ENCODE assay signal across 1 cellular context in the genomic region with DNA sequence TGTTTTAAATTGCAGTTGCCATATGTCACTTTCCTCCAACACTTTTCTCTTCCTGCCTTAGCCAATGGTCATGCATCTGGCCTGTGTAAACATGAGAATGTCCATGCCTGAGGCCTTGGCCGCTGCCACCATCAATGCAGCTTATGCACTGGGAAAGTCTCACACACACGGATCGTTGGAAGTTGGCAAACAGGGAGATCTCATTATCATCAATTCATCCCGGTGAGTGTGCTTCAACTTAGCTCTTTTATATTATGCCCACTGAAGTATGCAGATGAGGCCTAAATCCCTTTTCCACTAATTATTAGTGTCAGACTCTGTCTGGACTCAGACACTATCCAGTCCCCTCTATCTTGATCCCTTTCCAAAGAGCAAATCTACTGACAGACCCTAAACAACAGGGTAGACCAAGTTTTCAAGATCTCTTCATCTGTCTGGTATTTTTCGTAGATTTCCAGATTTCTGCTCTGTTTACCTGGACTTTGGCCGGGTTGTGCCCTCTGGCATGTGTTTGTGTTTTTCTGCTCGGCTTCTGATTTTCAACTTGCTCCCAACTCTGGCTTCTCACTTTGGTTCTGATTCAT.
TF ChIP-seq lines count a peak whose summit lies in the region.

No MANE protein-coding gene starts in this region.

TF ChIP-seq in HepG2, 621 proteins besides CTCF, POLR2A, EP300 and RAD21 (continued from another document and continues in another):
- TF ChIP-seq, protein P1, sequence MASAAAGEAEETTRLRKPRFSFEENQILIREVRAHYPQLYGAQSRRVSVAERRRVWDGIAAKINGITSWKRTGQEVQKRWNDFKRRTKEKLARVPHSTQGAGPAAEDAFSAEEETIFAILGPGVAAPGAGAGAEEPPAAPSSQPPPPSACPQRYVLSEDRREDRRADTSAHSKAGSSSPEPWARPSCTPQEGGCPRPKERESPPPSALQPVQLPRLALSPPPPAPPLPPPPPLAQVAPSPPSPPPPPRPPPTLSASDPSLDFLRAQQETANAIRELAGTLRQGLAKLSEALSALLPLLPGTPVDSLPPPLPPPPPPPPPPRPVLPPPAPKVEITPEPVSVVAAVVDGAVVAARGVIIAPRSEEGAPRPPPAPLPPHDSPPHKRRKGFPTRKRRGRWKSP (CRISPR knock-in tag; IDR thresholded peaks at IDR 0.05), result no peak
- TF ChIP-seq ZNF713 (CRISPR knock-in tag; IDR thresholded peaks at IDR 0.05), result no peak
- peak; percentile 53; the same call in 1 of the 2 replicates for TF ChIP-seq MYC (CRISPR knock-in tag; IDR thresholded peaks at IDR 0.05; ENCODE audit: borderline replicate concordance)
- TF ChIP-seq MAF1 (CRISPR knock-in tag; IDR thresholded peaks at IDR 0.05; ENCODE audit: borderline replicate concordance), result no peak
- TF ChIP-seq, protein P2, sequence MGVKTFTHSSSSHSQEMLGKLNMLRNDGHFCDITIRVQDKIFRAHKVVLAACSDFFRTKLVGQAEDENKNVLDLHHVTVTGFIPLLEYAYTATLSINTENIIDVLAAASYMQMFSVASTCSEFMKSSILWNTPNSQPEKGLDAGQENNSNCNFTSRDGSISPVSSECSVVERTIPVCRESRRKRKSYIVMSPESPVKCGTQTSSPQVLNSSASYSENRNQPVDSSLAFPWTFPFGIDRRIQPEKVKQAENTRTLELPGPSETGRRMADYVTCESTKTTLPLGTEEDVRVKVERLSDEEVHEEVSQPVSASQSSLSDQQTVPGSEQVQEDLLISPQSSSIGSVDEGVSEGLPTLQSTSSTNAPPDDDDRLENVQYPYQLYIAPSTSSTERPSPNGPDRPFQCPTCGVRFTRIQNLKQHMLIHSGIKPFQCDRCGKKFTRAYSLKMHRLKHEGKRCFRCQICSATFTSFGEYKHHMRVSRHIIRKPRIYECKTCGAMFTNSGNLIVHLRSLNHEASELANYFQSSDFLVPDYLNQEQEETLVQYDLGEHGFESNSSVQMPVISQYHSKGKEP (CRISPR knock-in tag; IDR thresholded peaks at IDR 0.05), result no peak
- no peak for TF ChIP-seq ZNF44 (CRISPR knock-in tag; IDR thresholded peaks at IDR 0.05)
- TF ChIP-seq ZNF567 (CRISPR knock-in tag; IDR thresholded peaks at IDR 0.05; ENCODE audit: borderline replicate concordance), result no peak
- peak; percentile 72 for TF ChIP-seq HOXA3 (CRISPR knock-in tag; IDR thresholded peaks at IDR 0.05)
- TF ChIP-seq SALL1 (CRISPR knock-in tag; IDR thresholded peaks at IDR 0.05), result peak; percentile 89
- no peak for TF ChIP-seq DR1 (CRISPR knock-in tag; IDR thresholded peaks at IDR 0.05)
- no peak for TF ChIP-seq NPAS2 (CRISPR knock-in tag; IDR thresholded peaks at IDR 0.05; ENCODE audit: borderline replicate concordance)
- TF ChIP-seq, protein P3, sequence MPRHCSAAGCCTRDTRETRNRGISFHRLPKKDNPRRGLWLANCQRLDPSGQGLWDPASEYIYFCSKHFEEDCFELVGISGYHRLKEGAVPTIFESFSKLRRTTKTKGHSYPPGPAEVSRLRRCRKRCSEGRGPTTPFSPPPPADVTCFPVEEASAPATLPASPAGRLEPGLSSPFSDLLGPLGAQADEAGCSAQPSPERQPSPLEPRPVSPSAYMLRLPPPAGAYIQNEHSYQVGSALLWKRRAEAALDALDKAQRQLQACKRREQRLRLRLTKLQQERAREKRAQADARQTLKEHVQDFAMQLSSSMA (CRISPR knock-in tag; IDR thresholded peaks at IDR 0.05), result no peak
- TF ChIP-seq TRIM24 (CRISPR knock-in tag; IDR thresholded peaks at IDR 0.05), result no peak
- TF ChIP-seq ZNF343 (CRISPR knock-in tag; IDR thresholded peaks at IDR 0.05), result no peak
- no peak for TF ChIP-seq ARHGAP35 (CRISPR knock-in tag; IDR thresholded peaks at IDR 0.05; ENCODE audit: borderline replicate concordance)
- TF ChIP-seq, protein P4, sequence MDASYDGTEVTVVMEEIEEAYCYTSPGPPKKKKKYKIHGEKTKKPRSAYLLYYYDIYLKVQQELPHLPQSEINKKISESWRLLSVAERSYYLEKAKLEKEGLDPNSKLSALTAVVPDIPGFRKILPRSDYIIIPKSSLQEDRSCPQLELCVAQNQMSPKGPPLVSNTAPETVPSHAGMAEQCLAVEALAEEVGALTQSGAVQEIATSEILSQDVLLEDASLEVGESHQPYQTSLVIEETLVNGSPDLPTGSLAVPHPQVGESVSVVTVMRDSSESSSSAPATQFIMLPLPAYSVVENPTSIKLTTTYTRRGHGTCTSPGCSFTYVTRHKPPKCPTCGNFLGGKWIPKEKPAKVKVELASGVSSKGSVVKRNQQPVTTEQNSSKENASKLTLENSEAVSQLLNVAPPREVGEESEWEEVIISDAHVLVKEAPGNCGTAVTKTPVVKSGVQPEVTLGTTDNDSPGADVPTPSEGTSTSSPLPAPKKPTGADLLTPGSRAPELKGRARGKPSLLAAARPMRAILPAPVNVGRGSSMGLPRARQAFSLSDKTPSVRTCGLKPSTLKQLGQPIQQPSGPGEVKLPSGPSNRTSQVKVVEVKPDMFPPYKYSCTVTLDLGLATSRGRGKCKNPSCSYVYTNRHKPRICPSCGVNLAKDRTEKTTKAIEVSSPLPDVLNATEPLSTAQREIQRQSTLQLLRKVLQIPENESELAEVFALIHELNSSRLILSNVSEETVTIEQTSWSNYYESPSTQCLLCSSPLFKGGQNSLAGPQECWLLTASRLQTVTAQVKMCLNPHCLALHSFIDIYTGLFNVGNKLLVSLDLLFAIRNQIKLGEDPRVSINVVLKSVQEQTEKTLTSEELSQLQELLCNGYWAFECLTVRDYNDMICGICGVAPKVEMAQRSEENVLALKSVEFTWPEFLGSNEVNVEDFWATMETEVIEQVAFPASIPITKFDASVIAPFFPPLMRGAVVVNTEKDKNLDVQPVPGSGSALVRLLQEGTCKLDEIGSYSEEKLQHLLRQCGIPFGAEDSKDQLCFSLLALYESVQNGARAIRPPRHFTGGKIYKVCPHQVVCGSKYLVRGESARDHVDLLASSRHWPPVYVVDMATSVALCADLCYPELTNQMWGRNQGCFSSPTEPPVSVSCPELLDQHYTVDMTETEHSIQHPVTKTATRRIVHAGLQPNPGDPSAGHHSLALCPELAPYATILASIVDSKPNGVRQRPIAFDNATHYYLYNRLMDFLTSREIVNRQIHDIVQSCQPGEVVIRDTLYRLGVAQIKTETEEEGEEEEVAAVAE (CRISPR knock-in tag; IDR thresholded peaks at IDR 0.05; ENCODE audit: borderline replicate concordance), result no peak
- TF ChIP-seq SRSF1 (optimal IDR thresholded peaks at IDR 0.05; ENCODE audit: low read depth, low read length), result no peak
- TF ChIP-seq, protein P5, sequence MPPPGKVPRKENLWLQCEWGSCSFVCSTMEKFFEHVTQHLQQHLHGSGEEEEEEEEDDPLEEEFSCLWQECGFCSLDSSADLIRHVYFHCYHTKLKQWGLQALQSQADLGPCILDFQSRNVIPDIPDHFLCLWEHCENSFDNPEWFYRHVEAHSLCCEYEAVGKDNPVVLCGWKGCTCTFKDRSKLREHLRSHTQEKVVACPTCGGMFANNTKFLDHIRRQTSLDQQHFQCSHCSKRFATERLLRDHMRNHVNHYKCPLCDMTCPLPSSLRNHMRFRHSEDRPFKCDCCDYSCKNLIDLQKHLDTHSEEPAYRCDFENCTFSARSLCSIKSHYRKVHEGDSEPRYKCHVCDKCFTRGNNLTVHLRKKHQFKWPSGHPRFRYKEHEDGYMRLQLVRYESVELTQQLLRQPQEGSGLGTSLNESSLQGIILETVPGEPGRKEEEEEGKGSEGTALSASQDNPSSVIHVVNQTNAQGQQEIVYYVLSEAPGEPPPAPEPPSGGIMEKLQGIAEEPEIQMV (CRISPR knock-in tag; IDR thresholded peaks at IDR 0.05; ENCODE audit: low read depth), result no peak
- TF ChIP-seq AGO2 (optimal IDR thresholded peaks at IDR 0.05; ENCODE audit: low read depth, low read length), result no peak
- TF ChIP-seq, protein P6, sequence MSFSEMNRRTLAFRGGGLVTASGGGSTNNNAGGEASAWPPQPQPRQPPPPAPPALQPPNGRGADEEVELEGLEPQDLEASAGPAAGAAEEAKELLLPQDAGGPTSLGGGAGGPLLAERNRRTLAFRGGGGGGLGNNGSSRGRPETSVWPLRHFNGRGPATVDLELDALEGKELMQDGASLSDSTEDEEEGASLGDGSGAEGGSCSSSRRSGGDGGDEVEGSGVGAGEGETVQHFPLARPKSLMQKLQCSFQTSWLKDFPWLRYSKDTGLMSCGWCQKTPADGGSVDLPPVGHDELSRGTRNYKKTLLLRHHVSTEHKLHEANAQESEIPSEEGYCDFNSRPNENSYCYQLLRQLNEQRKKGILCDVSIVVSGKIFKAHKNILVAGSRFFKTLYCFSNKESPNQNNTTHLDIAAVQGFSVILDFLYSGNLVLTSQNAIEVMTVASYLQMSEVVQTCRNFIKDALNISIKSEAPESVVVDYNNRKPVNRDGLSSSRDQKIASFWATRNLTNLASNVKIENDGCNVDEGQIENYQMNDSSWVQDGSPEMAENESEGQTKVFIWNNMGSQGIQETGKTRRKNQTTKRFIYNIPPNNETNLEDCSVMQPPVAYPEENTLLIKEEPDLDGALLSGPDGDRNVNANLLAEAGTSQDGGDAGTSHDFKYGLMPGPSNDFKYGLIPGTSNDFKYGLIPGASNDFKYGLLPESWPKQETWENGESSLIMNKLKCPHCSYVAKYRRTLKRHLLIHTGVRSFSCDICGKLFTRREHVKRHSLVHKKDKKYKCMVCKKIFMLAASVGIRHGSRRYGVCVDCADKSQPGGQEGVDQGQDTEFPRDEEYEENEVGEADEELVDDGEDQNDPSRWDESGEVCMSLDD (CRISPR knock-in tag; IDR thresholded peaks at IDR 0.05; ENCODE audit: borderline replicate concordance), result no peak
- TF ChIP-seq ZNF317 (CRISPR knock-in tag; IDR thresholded peaks at IDR 0.05), result no peak
- TF ChIP-seq HOXA7 (CRISPR knock-in tag; IDR thresholded peaks at IDR 0.05), result no peak
- TF ChIP-seq, protein P7, sequence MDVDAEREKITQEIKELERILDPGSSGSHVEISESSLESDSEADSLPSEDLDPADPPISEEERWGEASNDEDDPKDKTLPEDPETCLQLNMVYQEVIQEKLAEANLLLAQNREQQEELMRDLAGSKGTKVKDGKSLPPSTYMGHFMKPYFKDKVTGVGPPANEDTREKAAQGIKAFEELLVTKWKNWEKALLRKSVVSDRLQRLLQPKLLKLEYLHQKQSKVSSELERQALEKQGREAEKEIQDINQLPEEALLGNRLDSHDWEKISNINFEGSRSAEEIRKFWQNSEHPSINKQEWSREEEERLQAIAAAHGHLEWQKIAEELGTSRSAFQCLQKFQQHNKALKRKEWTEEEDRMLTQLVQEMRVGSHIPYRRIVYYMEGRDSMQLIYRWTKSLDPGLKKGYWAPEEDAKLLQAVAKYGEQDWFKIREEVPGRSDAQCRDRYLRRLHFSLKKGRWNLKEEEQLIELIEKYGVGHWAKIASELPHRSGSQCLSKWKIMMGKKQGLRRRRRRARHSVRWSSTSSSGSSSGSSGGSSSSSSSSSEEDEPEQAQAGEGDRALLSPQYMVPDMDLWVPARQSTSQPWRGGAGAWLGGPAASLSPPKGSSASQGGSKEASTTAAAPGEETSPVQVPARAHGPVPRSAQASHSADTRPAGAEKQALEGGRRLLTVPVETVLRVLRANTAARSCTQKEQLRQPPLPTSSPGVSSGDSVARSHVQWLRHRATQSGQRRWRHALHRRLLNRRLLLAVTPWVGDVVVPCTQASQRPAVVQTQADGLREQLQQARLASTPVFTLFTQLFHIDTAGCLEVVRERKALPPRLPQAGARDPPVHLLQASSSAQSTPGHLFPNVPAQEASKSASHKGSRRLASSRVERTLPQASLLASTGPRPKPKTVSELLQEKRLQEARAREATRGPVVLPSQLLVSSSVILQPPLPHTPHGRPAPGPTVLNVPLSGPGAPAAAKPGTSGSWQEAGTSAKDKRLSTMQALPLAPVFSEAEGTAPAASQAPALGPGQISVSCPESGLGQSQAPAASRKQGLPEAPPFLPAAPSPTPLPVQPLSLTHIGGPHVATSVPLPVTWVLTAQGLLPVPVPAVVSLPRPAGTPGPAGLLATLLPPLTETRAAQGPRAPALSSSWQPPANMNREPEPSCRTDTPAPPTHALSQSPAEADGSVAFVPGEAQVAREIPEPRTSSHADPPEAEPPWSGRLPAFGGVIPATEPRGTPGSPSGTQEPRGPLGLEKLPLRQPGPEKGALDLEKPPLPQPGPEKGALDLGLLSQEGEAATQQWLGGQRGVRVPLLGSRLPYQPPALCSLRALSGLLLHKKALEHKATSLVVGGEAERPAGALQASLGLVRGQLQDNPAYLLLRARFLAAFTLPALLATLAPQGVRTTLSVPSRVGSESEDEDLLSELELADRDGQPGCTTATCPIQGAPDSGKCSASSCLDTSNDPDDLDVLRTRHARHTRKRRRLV (CRISPR knock-in tag; IDR thresholded peaks at IDR 0.05), result no peak
- TF ChIP-seq, protein P8, sequence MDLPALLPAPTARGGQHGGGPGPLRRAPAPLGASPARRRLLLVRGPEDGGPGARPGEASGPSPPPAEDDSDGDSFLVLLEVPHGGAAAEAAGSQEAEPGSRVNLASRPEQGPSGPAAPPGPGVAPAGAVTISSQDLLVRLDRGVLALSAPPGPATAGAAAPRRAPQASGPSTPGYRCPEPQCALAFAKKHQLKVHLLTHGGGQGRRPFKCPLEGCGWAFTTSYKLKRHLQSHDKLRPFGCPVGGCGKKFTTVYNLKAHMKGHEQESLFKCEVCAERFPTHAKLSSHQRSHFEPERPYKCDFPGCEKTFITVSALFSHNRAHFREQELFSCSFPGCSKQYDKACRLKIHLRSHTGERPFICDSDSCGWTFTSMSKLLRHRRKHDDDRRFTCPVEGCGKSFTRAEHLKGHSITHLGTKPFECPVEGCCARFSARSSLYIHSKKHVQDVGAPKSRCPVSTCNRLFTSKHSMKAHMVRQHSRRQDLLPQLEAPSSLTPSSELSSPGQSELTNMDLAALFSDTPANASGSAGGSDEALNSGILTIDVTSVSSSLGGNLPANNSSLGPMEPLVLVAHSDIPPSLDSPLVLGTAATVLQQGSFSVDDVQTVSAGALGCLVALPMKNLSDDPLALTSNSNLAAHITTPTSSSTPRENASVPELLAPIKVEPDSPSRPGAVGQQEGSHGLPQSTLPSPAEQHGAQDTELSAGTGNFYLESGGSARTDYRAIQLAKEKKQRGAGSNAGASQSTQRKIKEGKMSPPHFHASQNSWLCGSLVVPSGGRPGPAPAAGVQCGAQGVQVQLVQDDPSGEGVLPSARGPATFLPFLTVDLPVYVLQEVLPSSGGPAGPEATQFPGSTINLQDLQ (CRISPR knock-in tag; IDR thresholded peaks at IDR 0.05), result no peak
- no peak for TF ChIP-seq NR3C1 (CRISPR knock-in tag; IDR thresholded peaks at IDR 0.05)
- TF ChIP-seq AHR (CRISPR knock-in tag; IDR thresholded peaks at IDR 0.05), result no peak; the same call in 1 of the 2 replicates
- no peak for TF ChIP-seq ESRRA (CRISPR knock-in tag; IDR thresholded peaks at IDR 0.05; ENCODE audit: low read depth)
- TF ChIP-seq, protein P9, sequence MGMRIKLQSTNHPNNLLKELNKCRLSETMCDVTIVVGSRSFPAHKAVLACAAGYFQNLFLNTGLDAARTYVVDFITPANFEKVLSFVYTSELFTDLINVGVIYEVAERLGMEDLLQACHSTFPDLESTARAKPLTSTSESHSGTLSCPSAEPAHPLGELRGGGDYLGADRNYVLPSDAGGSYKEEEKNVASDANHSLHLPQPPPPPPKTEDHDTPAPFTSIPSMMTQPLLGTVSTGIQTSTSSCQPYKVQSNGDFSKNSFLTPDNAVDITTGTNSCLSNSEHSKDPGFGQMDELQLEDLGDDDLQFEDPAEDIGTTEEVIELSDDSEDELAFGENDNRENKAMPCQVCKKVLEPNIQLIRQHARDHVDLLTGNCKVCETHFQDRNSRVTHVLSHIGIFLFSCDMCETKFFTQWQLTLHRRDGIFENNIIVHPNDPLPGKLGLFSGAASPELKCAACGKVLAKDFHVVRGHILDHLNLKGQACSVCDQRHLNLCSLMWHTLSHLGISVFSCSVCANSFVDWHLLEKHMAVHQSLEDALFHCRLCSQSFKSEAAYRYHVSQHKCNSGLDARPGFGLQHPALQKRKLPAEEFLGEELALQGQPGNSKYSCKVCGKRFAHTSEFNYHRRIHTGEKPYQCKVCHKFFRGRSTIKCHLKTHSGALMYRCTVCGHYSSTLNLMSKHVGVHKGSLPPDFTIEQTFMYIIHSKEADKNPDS (CRISPR knock-in tag; IDR thresholded peaks at IDR 0.05), result no peak
- peak; percentile 44; the same call in 1 of the 2 replicates for TF ChIP-seq HMG20B (CRISPR knock-in tag; conservative IDR thresholded peaks at IDR 0.05)
- TF ChIP-seq FIP1L1 (IDR thresholded peaks at IDR 0.05; ENCODE audit: borderline replicate concordance, insufficient read depth, low read depth, low read length), result no peak
- TF ChIP-seq ZNF839 (CRISPR knock-in tag; IDR thresholded peaks at IDR 0.05; ENCODE audit: borderline replicate concordance), result no peak
- TF ChIP-seq ZBTB7B (CRISPR knock-in tag; IDR thresholded peaks at IDR 0.05), result no peak; the same call in 1 of the 2 replicates
